ENCODE assay signal across 16 cellular contexts in the genomic region with DNA sequence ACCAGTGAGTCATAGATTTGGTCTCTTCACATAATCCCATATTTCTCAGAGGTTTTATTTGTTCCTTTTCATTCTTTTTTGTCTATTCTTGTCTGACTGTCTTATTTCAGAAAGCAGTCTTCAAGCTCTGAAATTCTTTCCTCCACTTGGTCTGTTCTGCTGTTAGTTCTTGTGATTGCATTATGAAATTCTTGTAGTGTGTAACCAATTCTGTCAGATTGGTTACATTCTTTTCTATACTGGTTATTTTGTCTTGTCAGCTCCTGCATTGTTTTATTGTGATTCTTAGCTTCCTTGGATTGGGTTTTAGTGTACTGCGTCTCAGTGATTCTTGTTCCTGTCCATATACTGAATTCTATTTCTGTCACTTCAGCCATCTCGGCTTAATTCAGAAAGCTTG. TPM values are rescaled to one million over a fixed set of nuclear protein-coding genes. Genes with fewer than 3 reads are reported as not detected.
DNase-seq lines count a peak whose midpoint lies in the region; ATAC-seq and TF ChIP-seq lines count a peak whose summit lies in the region.
"Had no signal": no experiment of that assay in that cellular context is flagged by ENCODE, and none has a peak within 500 bp of the region (broad histone marks: within the 10 kb centered on the region; RNA-seq: fewer than 3 reads in every experiment).

No MANE protein-coding gene starts in this region.

- H3K4me3 ChIP-seq in breast epithelium: no peak overlapping the region
- no peak overlapping the region for H3K4me3 ChIP-seq in choroid plexus epithelial cell (ENCODE audit: low read depth, low read length)

- ATAC-seq in memory B cell (ENCODE audit: low read depth) (no peak), GM21576 (IDR thresholded peaks at IDR 0.05; ENCODE audit: unreplicated experiment) (no peak)

- TF ChIP-seq CTCF in MCF 10A (IDR thresholded peaks at IDR 0.05; ENCODE audit: unreplicated experiment) (no peak), breast epithelium (IDR thresholded peaks at IDR 0.05) (no peak), choroid plexus epithelial cell (conservative IDR thresholded peaks at IDR 0.05; ENCODE audit: low read depth, low read length) (no peak)

- H3K4me1 Mint-ChIP-seq in MCF 10A (ENCODE audit: insufficient read depth, unreplicated experiment) (peaks cover 43% of the 10 kb centered on the region), memory B cell (peaks cover 35% of the 10 kb centered on the region)

- intact Hi-C loops in MCF 10A (cut with micrococcal nuclease): no loop called here
- intact Hi-C loops in breast epithelium (cut with DNase I; ENCODE audit: low total_unique reads): no loop called here

- peaks cover 28% of the 10 kb centered on the region for H3K36me3 Mint-ChIP-seq in MCF 10A (ENCODE audit: insufficient read depth, unreplicated experiment)
- H3K36me3 Mint-ChIP-seq in memory B cell: peaks cover 25% of the 10 kb centered on the region

- H3K9me3 Mint-ChIP-seq in MCF 10A (ENCODE audit: unreplicated experiment) (peaks cover 11% of the 10 kb centered on the region), memory B cell (peaks cover 9% of the 10 kb centered on the region)

- no peaks in the 10 kb centered on the region for H3K27me3 Mint-ChIP-seq in MCF 10A (ENCODE audit: insufficient read depth, unreplicated experiment)
- H3K27me3 Mint-ChIP-seq in memory B cell: no peaks in the 10 kb centered on the region

- H3K4me1 ChIP-seq in breast epithelium: no peaks in the 10 kb centered on the region

- TF ChIP-seq POLR2A in breast epithelium (IDR thresholded peaks at IDR 0.05): no peak

- H3K27ac ChIP-seq in breast epithelium: no peak overlapping the region
- H3K27ac ChIP-seq: HL-60 had no signal

- POLR2A ChIA-PET in MCF 10A (lab: Yijun Ruan, JAX): interaction anchor here (1.4 to 1.7 kb wide), 2 partner anchors 10 to 31 kb away, joined by 3 to 4 read pairs; no protein-coding TSS in a partner anchor

- H3K4me3 Mint-ChIP-seq in MCF 10A (ENCODE audit: unreplicated experiment) (no peak overlapping the region), memory B cell (no peak overlapping the region)

- no peak for DNase-seq in MCF 10A (ENCODE audit: unreplicated experiment)
- no peak for DNase-seq in breast epithelium (ENCODE audit: low spot score in 2 of 2)
- peak; percentile 57 for DNase-seq in choroid plexus epithelial cell (ENCODE audit: low read depth)
- no peak for DNase-seq in memory B cell (ENCODE audit: low spot score in 2 of 2)
- DNase-seq in NCI-H774 (lab: John Stamatoyannopoulos, UW): no peak
- no peak for DNase-seq in central memory CD4-positive, alpha-beta T cell
- DNase-seq in foreskin melanocyte: no peak
- DNase-seq: 8988T, C1 segment of cervical spinal cord, MM.1S, NCI-H1105 treated with DMSO at 0.1 percent for 48 hours, NCI-H2029, NCI-H510A, SHP77 had no signal

- H3K9me3 ChIP-seq in breast epithelium: peaks cover 0 to 5% of the 10 kb centered on the region in 2 donors

- H3K27ac Mint-ChIP-seq in MCF 10A (ENCODE audit: low read depth, unreplicated experiment): peak overlapping the region; percentile 39
- H3K27ac Mint-ChIP-seq in memory B cell: peak overlapping the region; percentile 18

- no TSS peak for BruUV-seq in MCF 10A (replicated peaks; lab: Mats Ljungman, UMichigan)

- CTCF ChIA-PET in MCF 10A (lab: Yijun Ruan, JAX): interaction anchor here (0.8 kb wide), 1 partner anchor 239 kb away, joined by 3 read pairs; no protein-coding TSS in a partner anchor

- no peaks in the 10 kb centered on the region for H3K36me3 ChIP-seq in breast epithelium

- no peaks in the 10 kb centered on the region for H3K27me3 ChIP-seq in breast epithelium

RNA-seq across cellular contexts. Expression of gene EHBP1, which starts 18.6 kb away (rescaled TPM):
- total RNA-seq in MCF 10A (2022) (62.1 and 81.2 TPM in 2 replicates), breast epithelium (100 to 1,000 TPM in 1 of 3 donors, 10 to 100 TPM in 2; 65.9 to 118 (median 87.2) TPM)
